27 cellular contexts compared by ENCODE assay signal in genomic region chr20:37142708-37143107, GRCh38. TPM values are rescaled to one million over a fixed set of nuclear protein-coding genes. Genes with fewer than 3 reads are reported as not detected.
DNase-seq lines count a peak whose midpoint lies in the region; ATAC-seq and TF ChIP-seq lines count a peak whose summit lies in the region.
"Had no signal": no experiment of that assay in that cellular context is flagged by ENCODE, and none has a peak within 500 bp of the region (broad histone marks: within the 10 kb centered on the region; RNA-seq: fewer than 3 reads in every experiment).

No MANE protein-coding gene starts in this region.

- H3K36me3 Mint-ChIP-seq in progenitor cell of endocrine pancreas (ENCODE audit: insufficient read depth): peaks cover 1% of the 10 kb centered on the region

- H3K27me3 Mint-ChIP-seq in progenitor cell of endocrine pancreas: no peaks in the 10 kb centered on the region
- H3K27me3 Mint-ChIP-seq: CD4-positive, alpha-beta T cell; IgD-negative memory B cell had no signal

- no peak overlapping the region for H3K27ac Mint-ChIP-seq in progenitor cell of endocrine pancreas
- H3K27ac Mint-ChIP-seq: activated T-helper 1 cell treated with anti-CD3 and anti-CD28 coated beads, Interleukin-12 subunit alpha, Interleukin-12 subunit beta, Interleukin-2, Interleukin-4 antibody, amounts not matched to agents 30 ng/mL and 10 ng/mL and 1 ng/mL, durations not matched to agents 14 hours and 24 hours and 36 hours; CD4-positive, alpha-beta T cell; IgD-negative memory B cell had no signal

- no peak for ATAC-seq in GM18858 (IDR thresholded peaks at IDR 0.05; ENCODE audit: unreplicated experiment)
- ATAC-seq: activated CD4-positive, CD25-positive, alpha-beta regulatory T cell treated with anti-CD3 and anti-CD28 coated beads, Interleukin-2, amount 50 U/mL, for 24 hours; mucosa of descending colon; right lobe of liver had no signal

- no peak for TF ChIP-seq CTCF in fibroblast of villous mesenchyme (IDR thresholded peaks at IDR 0.05; ENCODE audit: insufficient read depth, low read depth, low read length)
- TF ChIP-seq CTCF in retinal pigment epithelial cell (conservative IDR thresholded peaks at IDR 0.05; ENCODE audit: low read depth, low read length): no peak
- no peak for TF ChIP-seq CTCF in progenitor cell of endocrine pancreas (IDR thresholded peaks at IDR 0.05; ENCODE audit: unreplicated experiment)

- DNase-seq in ELR (ENCODE audit: low read depth) (peak; percentile 36), SW480 (ENCODE audit: low spot score) (peak; percentile 26), fibroblast of villous mesenchyme (ENCODE audit: low read depth) (peak; percentile 51), retinal pigment epithelial cell (ENCODE audit: low read depth) (peak; percentile 39), progenitor cell of endocrine pancreas (ENCODE audit: low spot score, unreplicated experiment) (no peak)
- no peak for DNase-seq in effector CD8-positive, alpha-beta T cell (lab: John Stamatoyannopoulos, UW)
- DNase-seq: activated CD4-positive, alpha-beta T cell treated with anti-CD3 and anti-CD28 coated beads, Interleukin-2, amount 50 U/mL, for 48 hours; activated CD8-positive, alpha-beta memory T cell treated with anti-CD3 and anti-CD28 coated beads, Interleukin-2, amount 50 U/mL, for 4 hours; activated naive CD4-positive, alpha-beta T cell treated with anti-CD3 and anti-CD28 coated beads, Interleukin-2, amount 50 U/mL, for 16 hours; anterior cingulate cortex; caudate nucleus; CD4-positive, alpha-beta T cell; dermis blood vessel endothelial cell; H7; mucosa of descending colon; NCI-H1092 treated with DMSO at 0.1 percent for 48 hours; NCI-H187; NCI-H69; right lobe of liver; stimulated activated CD4-positive, alpha-beta T cell treated with anti-CD3 and anti-CD28 coated beads, Interleukin-12 subunit alpha, Interleukin-12 subunit beta, amount 100 ng/mL, for 4 hours; stimulated activated CD4-positive, alpha-beta T cell treated with anti-CD3 and anti-CD28 coated beads, Interleukin-4, amount 100 ng/mL, for 1 hour; substantia nigra had no signal

- no peak overlapping the region for H3K4me3 Mint-ChIP-seq in progenitor cell of endocrine pancreas (ENCODE audit: low read depth)
- H3K4me3 Mint-ChIP-seq: activated T-helper 1 cell treated with anti-CD3 and anti-CD28 coated beads, Interleukin-12 subunit alpha, Interleukin-12 subunit beta, Interleukin-2, Interleukin-4 antibody, amounts not matched to agents 30 ng/mL and 10 ng/mL and 1 ng/mL, durations not matched to agents 14 hours and 24 hours and 36 hours; CD4-positive, alpha-beta T cell; IgD-negative memory B cell had no signal

- no peaks in the 10 kb centered on the region for H3K9me3 Mint-ChIP-seq in progenitor cell of endocrine pancreas (ENCODE audit: low read depth)
- H3K9me3 Mint-ChIP-seq: activated T-helper 1 cell treated with anti-CD3 and anti-CD28 coated beads, Interleukin-12 subunit alpha, Interleukin-12 subunit beta, Interleukin-2, Interleukin-4 antibody, amounts not matched to agents 30 ng/mL and 10 ng/mL and 1 ng/mL, durations not matched to agents 14 hours and 24 hours and 36 hours; CD4-positive, alpha-beta T cell; IgD-negative memory B cell had no signal

- H3K4me3 ChIP-seq in fibroblast of villous mesenchyme (ENCODE audit: low read depth, low read length): no peak overlapping the region
- no peak overlapping the region for H3K4me3 ChIP-seq in retinal pigment epithelial cell (ENCODE audit: low read length)
- H3K4me3 ChIP-seq: mucosa of descending colon, right lobe of liver, SJSA1 had no signal

- no peaks in the 10 kb centered on the region for H3K4me1 Mint-ChIP-seq in progenitor cell of endocrine pancreas (ENCODE audit: low read depth)
- H3K4me1 Mint-ChIP-seq: IgD-negative memory B cell had no signal

RNA-seq across cellular contexts. Expression of gene RPN2, which starts 36.4 kb away (rescaled TPM):
- total RNA-seq in fibroblast of villous mesenchyme: 173 and 218 TPM in 2 replicates
- 213 and 216 TPM in 2 replicates for total RNA-seq in progenitor cell of endocrine pancreas

RNA-seq across cellular contexts. Expression of gene MROH8, which starts 36.6 kb away (rescaled TPM):
- total RNA-seq in fibroblast of villous mesenchyme (2.6 and 3.5 TPM in 2 replicates), progenitor cell of endocrine pancreas (5.7 and 6.1 TPM in 2 replicates)

RNA-seq across cellular contexts. Expression of gene RBL1, which starts 46.9 kb away (rescaled TPM):
- total RNA-seq in fibroblast of villous mesenchyme (8.1 and 10.8 TPM in 2 replicates), progenitor cell of endocrine pancreas (13.3 and 17.2 TPM in 2 replicates)

Comparison
In these comparisons a context has a peak if more than half of its experiments do, and no peak if none do; other contexts are left out.
1. DNase-seq: peak in ELR (single experiment), SW480 (single experiment), fibroblast of villous mesenchyme (single experiment) and retinal pigment epithelial cell (single experiment); none in effector CD8-positive, alpha-beta T cell (single experiment) and progenitor cell of endocrine pancreas (single experiment).